In the genomic region with DNA sequence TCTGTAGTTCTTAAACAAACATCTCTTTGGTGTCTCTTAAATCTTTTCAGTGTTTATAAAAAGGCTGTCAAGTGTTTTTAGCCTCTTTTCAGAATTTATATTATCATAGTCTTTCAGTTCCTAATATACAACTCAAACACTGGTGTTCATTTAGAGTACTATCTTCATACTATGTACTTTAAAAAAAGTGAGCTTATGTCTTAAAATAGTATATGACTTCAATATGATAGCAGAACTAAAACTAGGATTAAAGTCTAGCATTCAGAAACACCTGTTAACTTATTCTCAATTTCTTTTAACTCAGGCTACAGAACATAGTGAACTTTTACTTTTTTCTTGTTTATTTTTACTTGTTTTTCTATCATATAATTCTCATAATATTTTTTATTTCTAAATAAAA, we compare ENCODE assay signal across 1 cellular context.
TF ChIP-seq lines count a peak whose summit lies in the region.

No MANE protein-coding gene starts in this region.

TF ChIP-seq in GM12878, 131 proteins besides CTCF, POLR2A, EP300 and RAD21 (continued from another document and continues in another):
- TF ChIP-seq YY1 (IDR thresholded peaks at IDR 0.05; ENCODE audit: low read depth, low read length) (no peak), PAX5 (IDR thresholded peaks at IDR 0.05; ENCODE audit: borderline replicate concordance, low read depth, low read length) (no peak), SUPT20H (IDR thresholded peaks at IDR 0.05; ENCODE audit: borderline replicate concordance, control insufficient read depth, low read depth, low read length) (no peak), POU2F2 (IDR thresholded peaks at IDR 0.05; ENCODE audit: borderline replicate concordance, low read depth, low read length) (no peak), TCF7 (IDR thresholded peaks at IDR 0.05; ENCODE audit: borderline replicate concordance) (peak; percentile 60), IKZF2 (IDR thresholded peaks at IDR 0.05) (no peak), ZNF24 (IDR thresholded peaks at IDR 0.05) (no peak), ZBTB33 (IDR thresholded peaks at IDR 0.05) (no peak), EGR1 (IDR thresholded peaks at IDR 0.05; ENCODE audit: borderline replicate concordance in 1 of 2, low read depth in 2 of 2, low read length in 2 of 2) (no peak), NRF1 (conservative IDR thresholded peaks at IDR 0.05; ENCODE audit: low read depth, low read length) (no peak), SRF (IDR thresholded peaks at IDR 0.05; ENCODE audit: low read depth in 2 of 2, low read length in 2 of 2) (no peak), BRCA1 (IDR thresholded peaks at IDR 0.05; ENCODE audit: low read depth, low read length) (no peak), ZSCAN29 (IDR thresholded peaks at IDR 0.05) (no peak), NFIC (IDR thresholded peaks at IDR 0.05; ENCODE audit: low read depth, low read length) (peak; percentile 95), ATF7 (IDR thresholded peaks at IDR 0.05; ENCODE audit: low read depth) (peak; percentile 98), TCF12 (IDR thresholded peaks at IDR 0.05; ENCODE audit: low read depth, low read length) (no peak), KDM1A (IDR thresholded peaks at IDR 0.05; ENCODE audit: borderline replicate concordance) (no peak), RELA (IDR thresholded peaks at IDR 0.05; ENCODE audit: borderline replicate concordance, partially characterized antibody) (no peak), TCF3 (IDR thresholded peaks at IDR 0.05; ENCODE audit: borderline replicate concordance, insufficient read depth, low read depth, low read length) (no peak), CHD1 (IDR thresholded peaks at IDR 0.05; ENCODE audit: low read depth, low read length) (no peak), CEBPZ (IDR thresholded peaks at IDR 0.05; ENCODE audit: low read depth, low read length) (no peak), ZNF274 (IDR thresholded peaks at IDR 0.05; ENCODE audit: insufficient read depth, insufficient read length) (no peak), BCL11A (IDR thresholded peaks at IDR 0.05; ENCODE audit: low read depth, low read length) (no peak), ZBED1 (IDR thresholded peaks at IDR 0.05; ENCODE audit: borderline replicate concordance) (0 out of 2 replicates have a peak, but pooled peaks have one; percentile 29), BCL3 (IDR thresholded peaks at IDR 0.05; ENCODE audit: borderline replicate concordance, insufficient read depth, low read depth, low read length, poor library complexity, severe bottlenecking) (no peak), NR2C1 (IDR thresholded peaks at IDR 0.05) (no peak), HDAC6 (IDR thresholded peaks at IDR 0.05; ENCODE audit: unreplicated experiment) (no peak), LARP7 (IDR thresholded peaks at IDR 0.05) (no peak), ZNF217 (IDR thresholded peaks at IDR 0.05) (no peak), NR2C2 (IDR thresholded peaks at IDR 0.05; ENCODE audit: borderline replicate concordance, control insufficient read depth, insufficient read length, low read depth) (no peak), CBX5 (IDR thresholded peaks at IDR 0.05; ENCODE audit: low read depth) (no peak), YBX1 (IDR thresholded peaks at IDR 0.05) (no peak), HDAC2 (IDR thresholded peaks at IDR 0.05) (no peak), HDGF (IDR thresholded peaks at IDR 0.05) (no peak), ZBTB40 (IDR thresholded peaks at IDR 0.05; ENCODE audit: borderline replicate concordance) (no peak; the same call in 1 of the 2 replicates), JUNB (IDR thresholded peaks at IDR 0.05) (peak; percentile 83), JUND (IDR thresholded peaks at IDR 0.05; ENCODE audit: low read depth, low read length) (0 out of 2 replicates have a peak, but pooled peaks have one; percentile 30), SMARCA5 (IDR thresholded peaks at IDR 0.05) (no peak), GATAD2B (conservative IDR thresholded peaks at IDR 0.05; ENCODE audit: low read depth) (no peak), HCFC1 (IDR thresholded peaks at IDR 0.05; ENCODE audit: low read length) (no peak)
- TF ChIP-seq, protein P1, sequence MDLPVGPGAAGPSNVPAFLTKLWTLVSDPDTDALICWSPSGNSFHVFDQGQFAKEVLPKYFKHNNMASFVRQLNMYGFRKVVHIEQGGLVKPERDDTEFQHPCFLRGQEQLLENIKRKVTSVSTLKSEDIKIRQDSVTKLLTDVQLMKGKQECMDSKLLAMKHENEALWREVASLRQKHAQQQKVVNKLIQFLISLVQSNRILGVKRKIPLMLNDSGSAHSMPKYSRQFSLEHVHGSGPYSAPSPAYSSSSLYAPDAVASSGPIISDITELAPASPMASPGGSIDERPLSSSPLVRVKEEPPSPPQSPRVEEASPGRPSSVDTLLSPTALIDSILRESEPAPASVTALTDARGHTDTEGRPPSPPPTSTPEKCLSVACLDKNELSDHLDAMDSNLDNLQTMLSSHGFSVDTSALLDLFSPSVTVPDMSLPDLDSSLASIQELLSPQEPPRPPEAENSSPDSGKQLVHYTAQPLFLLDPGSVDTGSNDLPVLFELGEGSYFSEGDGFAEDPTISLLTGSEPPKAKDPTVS (IDR thresholded peaks at IDR 0.05; ENCODE audit: low read depth, low read length), result no peak
- TF ChIP-seq, protein P2, sequence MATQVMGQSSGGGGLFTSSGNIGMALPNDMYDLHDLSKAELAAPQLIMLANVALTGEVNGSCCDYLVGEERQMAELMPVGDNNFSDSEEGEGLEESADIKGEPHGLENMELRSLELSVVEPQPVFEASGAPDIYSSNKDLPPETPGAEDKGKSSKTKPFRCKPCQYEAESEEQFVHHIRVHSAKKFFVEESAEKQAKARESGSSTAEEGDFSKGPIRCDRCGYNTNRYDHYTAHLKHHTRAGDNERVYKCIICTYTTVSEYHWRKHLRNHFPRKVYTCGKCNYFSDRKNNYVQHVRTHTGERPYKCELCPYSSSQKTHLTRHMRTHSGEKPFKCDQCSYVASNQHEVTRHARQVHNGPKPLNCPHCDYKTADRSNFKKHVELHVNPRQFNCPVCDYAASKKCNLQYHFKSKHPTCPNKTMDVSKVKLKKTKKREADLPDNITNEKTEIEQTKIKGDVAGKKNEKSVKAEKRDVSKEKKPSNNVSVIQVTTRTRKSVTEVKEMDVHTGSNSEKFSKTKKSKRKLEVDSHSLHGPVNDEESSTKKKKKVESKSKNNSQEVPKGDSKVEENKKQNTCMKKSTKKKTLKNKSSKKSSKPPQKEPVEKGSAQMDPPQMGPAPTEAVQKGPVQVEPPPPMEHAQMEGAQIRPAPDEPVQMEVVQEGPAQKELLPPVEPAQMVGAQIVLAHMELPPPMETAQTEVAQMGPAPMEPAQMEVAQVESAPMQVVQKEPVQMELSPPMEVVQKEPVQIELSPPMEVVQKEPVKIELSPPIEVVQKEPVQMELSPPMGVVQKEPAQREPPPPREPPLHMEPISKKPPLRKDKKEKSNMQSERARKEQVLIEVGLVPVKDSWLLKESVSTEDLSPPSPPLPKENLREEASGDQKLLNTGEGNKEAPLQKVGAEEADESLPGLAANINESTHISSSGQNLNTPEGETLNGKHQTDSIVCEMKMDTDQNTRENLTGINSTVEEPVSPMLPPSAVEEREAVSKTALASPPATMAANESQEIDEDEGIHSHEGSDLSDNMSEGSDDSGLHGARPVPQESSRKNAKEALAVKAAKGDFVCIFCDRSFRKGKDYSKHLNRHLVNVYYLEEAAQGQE (IDR thresholded peaks at IDR 0.05; ENCODE audit: low read depth, low read length), result no peak
- TF ChIP-seq, protein P3, sequence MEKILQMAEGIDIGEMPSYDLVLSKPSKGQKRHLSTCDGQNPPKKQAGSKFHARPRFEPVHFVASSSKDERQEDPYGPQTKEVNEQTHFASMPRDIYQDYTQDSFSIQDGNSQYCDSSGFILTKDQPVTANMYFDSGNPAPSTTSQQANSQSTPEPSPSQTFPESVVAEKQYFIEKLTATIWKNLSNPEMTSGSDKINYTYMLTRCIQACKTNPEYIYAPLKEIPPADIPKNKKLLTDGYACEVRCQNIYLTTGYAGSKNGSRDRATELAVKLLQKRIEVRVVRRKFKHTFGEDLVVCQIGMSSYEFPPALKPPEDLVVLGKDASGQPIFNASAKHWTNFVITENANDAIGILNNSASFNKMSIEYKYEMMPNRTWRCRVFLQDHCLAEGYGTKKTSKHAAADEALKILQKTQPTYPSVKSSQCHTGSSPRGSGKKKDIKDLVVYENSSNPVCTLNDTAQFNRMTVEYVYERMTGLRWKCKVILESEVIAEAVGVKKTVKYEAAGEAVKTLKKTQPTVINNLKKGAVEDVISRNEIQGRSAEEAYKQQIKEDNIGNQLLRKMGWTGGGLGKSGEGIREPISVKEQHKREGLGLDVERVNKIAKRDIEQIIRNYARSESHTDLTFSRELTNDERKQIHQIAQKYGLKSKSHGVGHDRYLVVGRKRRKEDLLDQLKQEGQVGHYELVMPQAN (conservative IDR thresholded peaks at IDR 0.05), result no peak
- TF ChIP-seq, protein P4, sequence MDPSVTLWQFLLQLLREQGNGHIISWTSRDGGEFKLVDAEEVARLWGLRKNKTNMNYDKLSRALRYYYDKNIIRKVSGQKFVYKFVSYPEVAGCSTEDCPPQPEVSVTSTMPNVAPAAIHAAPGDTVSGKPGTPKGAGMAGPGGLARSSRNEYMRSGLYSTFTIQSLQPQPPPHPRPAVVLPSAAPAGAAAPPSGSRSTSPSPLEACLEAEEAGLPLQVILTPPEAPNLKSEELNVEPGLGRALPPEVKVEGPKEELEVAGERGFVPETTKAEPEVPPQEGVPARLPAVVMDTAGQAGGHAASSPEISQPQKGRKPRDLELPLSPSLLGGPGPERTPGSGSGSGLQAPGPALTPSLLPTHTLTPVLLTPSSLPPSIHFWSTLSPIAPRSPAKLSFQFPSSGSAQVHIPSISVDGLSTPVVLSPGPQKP (IDR thresholded peaks at IDR 0.05; ENCODE audit: low read depth, low read length), result no peak
